28 cellular contexts compared by ENCODE assay signal in genomic region chr10:91444211-91444610, GRCh38.
"Had no signal": no experiment of that assay in that cellular context is flagged by ENCODE, and none has a peak within 500 bp of the region (broad histone marks: within the 10 kb centered on the region; RNA-seq: fewer than 3 reads in every experiment).

No MANE protein-coding gene starts in this region.

- H3K36me3 ChIP-seq: prostate gland, sigmoid colon, thyroid gland had no signal

- H3K27me3 Mint-ChIP-seq: central memory CD8-positive, alpha-beta T cell; memory B cell; naive thymus-derived CD8-positive, alpha-beta T cell; stimulated activated naive B cell treated with anti-CD40 and anti-IgM and Interleukin-4, amounts not matched to agents 10 μg/mL and 1 μg/mL and 100 μg/mL, for 72 hours; stimulated activated naive CD8-positive, alpha-beta T cell treated with anti-CD3 and anti-CD28 coated beads, Interleukin-15, Interleukin-2, amounts not matched to agents 100 ng/mL and 50 ng/mL, for 24 hours had no signal

- H3K27ac Mint-ChIP-seq: immature natural killer cell; memory B cell; naive thymus-derived CD8-positive, alpha-beta T cell; nephron progenitor cell; stimulated activated naive B cell treated with anti-CD40 and anti-IgM and Interleukin-4, amounts not matched to agents 10 μg/mL and 1 μg/mL and 100 μg/mL, for 72 hours; stimulated activated naive CD8-positive, alpha-beta T cell treated with anti-CD3 and anti-CD28 coated beads, Interleukin-15, Interleukin-2, amounts not matched to agents 100 ng/mL and 50 ng/mL, for 24 hours had no signal

- H3K9me3 ChIP-seq: gastroesophageal sphincter, mucosa of descending colon, prostate gland, sigmoid colon, thyroid gland had no signal

- DNase-seq: dermis blood vessel endothelial cell; effector memory CD4-positive, alpha-beta T cell; esophagus squamous epithelium; heart right ventricle; hippocampal formation; immature natural killer cell; islet precursor cell; kidney glomerular epithelial cell; left colon; mucosa of descending colon; naive thymus-derived CD8-positive, alpha-beta T cell; nephron progenitor cell; nucleus accumbens; right cardiac atrium; sigmoid colon; small intestine; stimulated activated CD4-positive, alpha-beta T cell treated with anti-CD3 and anti-CD28 coated beads, Interleukin-15, amount 100 ng/mL, for 24 hours; stimulated activated CD4-positive, alpha-beta T cell treated with anti-CD3 and anti-CD28 coated beads, Interleukin-2, amount 100 ng/mL, for 48 hours; stimulated activated naive B cell treated with anti-CD40 and anti-IgM and Interleukin-4, amounts not matched to agents 10 μg/mL and 1 μg/mL and 100 μg/mL, for 72 hours; thyroid gland; trophoblast cell had no signal

- H3K4me3 Mint-ChIP-seq: central memory CD8-positive, alpha-beta T cell; immature natural killer cell; memory B cell; naive thymus-derived CD8-positive, alpha-beta T cell; nephron progenitor cell; stimulated activated naive B cell treated with anti-CD40 and anti-IgM and Interleukin-4, amounts not matched to agents 10 μg/mL and 1 μg/mL and 100 μg/mL, for 72 hours; stimulated activated naive CD8-positive, alpha-beta T cell treated with anti-CD3 and anti-CD28 coated beads, Interleukin-15, Interleukin-2, amounts not matched to agents 100 ng/mL and 50 ng/mL, for 24 hours had no signal

- H3K4me3 ChIP-seq: coronary artery, esophagus squamous epithelium, gastroesophageal sphincter, heart right ventricle, lung, mucosa of descending colon, prostate gland, sigmoid colon, thyroid gland had no signal

- H3K4me1 ChIP-seq: esophagus squamous epithelium, prostate gland, sigmoid colon, thyroid gland had no signal

- H3K4me1 Mint-ChIP-seq: central memory CD8-positive, alpha-beta T cell; immature natural killer cell; memory B cell; naive thymus-derived CD8-positive, alpha-beta T cell; nephron progenitor cell had no signal

- H3K27me3 ChIP-seq: esophagus squamous epithelium, gastroesophageal sphincter, heart right ventricle, sigmoid colon, thyroid gland had no signal

- H3K27ac ChIP-seq: coronary artery, esophagus squamous epithelium, prostate gland, sigmoid colon, thyroid gland had no signal

- H3K9me3 Mint-ChIP-seq: central memory CD8-positive, alpha-beta T cell; memory B cell; stimulated activated naive B cell treated with anti-CD40 and anti-IgM and Interleukin-4, amounts not matched to agents 10 μg/mL and 1 μg/mL and 100 μg/mL, for 72 hours had no signal
